In the genomic region with DNA sequence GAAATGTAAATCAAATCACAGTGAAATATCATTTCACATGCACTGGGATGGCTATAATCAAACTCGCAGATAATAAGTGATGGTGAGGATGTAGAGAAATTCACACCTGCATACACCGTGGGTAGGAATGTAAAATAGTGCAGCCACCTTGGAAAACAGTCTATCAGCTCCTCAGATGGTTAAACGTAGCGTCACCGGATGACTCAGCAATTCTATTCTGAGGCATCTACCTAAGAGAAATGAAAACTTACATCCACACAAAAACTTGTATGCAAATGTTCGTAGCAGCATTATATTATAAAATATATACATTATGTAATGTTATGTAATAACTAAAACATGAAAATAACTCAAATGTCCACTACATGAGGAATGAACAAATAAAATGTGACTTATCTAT, we compare ENCODE assay signal across 17 cellular contexts. TPM values are rescaled to one million over a fixed set of nuclear protein-coding genes. Genes with fewer than 3 reads are reported as not detected.
DNase-seq lines count a peak whose midpoint lies in the region; ATAC-seq and TF ChIP-seq lines count a peak whose summit lies in the region.
"Had no signal": no experiment of that assay in that cellular context is flagged by ENCODE, and none has a peak within 500 bp of the region (broad histone marks: within the 10 kb centered on the region; RNA-seq: fewer than 3 reads in every experiment).

No MANE protein-coding gene starts in this region.

- H3K36me3 ChIP-seq in gastrocnemius medialis (no peaks in the 10 kb centered on the region), left ventricle myocardium inferior (no peaks in the 10 kb centered on the region)
- H3K36me3 ChIP-seq: heart left ventricle had no signal

- TF ChIP-seq POLR2A in erythroblast (IDR thresholded peaks at IDR 0.05; ENCODE audit: low read length), result no peak
- TF ChIP-seq POLR2A in gastrocnemius medialis (IDR thresholded peaks at IDR 0.05), result no peak

- intact Hi-C loops in gastrocnemius medialis (cut with DNase I; ENCODE audit: low total_unique reads) (loop anchor here (5.0 kb wide), 1 partner anchor 41 kb away; the partner anchor contains the start of gene SH3PXD2A), left ventricle myocardium inferior (cut with micrococcal nuclease) (no loop called here)

- in situ Hi-C loops in gastrocnemius medialis (cut with MboI; ENCODE audit: low sequenced_read_pairs in 4 of 4), result no loop called here

- H3K27me3 ChIP-seq in gastrocnemius medialis (no peaks in the 10 kb centered on the region), left ventricle myocardium inferior (ENCODE audit: low read depth) (no peaks in the 10 kb centered on the region)
- H3K27me3 ChIP-seq: heart left ventricle had no signal

- H3K4me1 ChIP-seq in gastrocnemius medialis, result peaks cover 47 to 59% of the 10 kb centered on the region in 2 donors
- peaks cover 72% of the 10 kb centered on the region for H3K4me1 ChIP-seq in left ventricle myocardium inferior

- TF ChIP-seq CTCF in gastrocnemius medialis (IDR thresholded peaks at IDR 0.05 in 4 of 5, conservative IDR thresholded peaks at IDR 0.05 in 1 of 5) (no peak), left ventricle myocardium inferior (IDR thresholded peaks at IDR 0.05; ENCODE audit: borderline replicate concordance) (no peak)

- peak; percentile 54 for DNase-seq in DMS53 (lab: John Stamatoyannopoulos, UW)
- DNase-seq in DMS53 treated with DMSO at 0.1 percent for 48 hours (lab: John Stamatoyannopoulos, UW; ENCODE audit: unreplicated experiment), result no peak
- peak; percentile 59 for DNase-seq in OCI-M1 (lab: John Stamatoyannopoulos, UW)
- DNase-seq in erythroblast (lab: John Stamatoyannopoulos, UW), result peak; percentile 32 to 68
- DNase-seq in gastrocnemius medialis, result peak in 1 of 2 donors; percentile 39
- DNase-seq in HuH-7.5 (ENCODE audit: low spot score), result no peak
- no peak for DNase-seq in left ventricle myocardium inferior
- no peak for DNase-seq in stimulated activated CD4-positive, alpha-beta T cell treated with anti-CD3 and anti-CD28 coated beads, Interleukin-2, amount 100 ng/mL, for 48 hours
- DNase-seq: activated naive CD8-positive, alpha-beta T cell treated with anti-CD3 and anti-CD28 coated beads, Interleukin-2, amount 10 ng/mL, durations not matched to agents 7 days and 5 days; DND-41; heart left ventricle; Kasumi-1; kidney glomerular epithelial cell; NCI-H446; T-cell had no signal

- H3K4me3 ChIP-seq in gastrocnemius medialis, result no peak overlapping the region
- no peak overlapping the region for H3K4me3 ChIP-seq in left ventricle myocardium inferior
- H3K4me3 ChIP-seq: heart left ventricle had no signal

- no peak overlapping the region for H3K27ac ChIP-seq in gastrocnemius medialis
- no peak overlapping the region for H3K27ac ChIP-seq in left ventricle myocardium inferior (replicated peaks)
- H3K27ac ChIP-seq: 22Rv1, heart left ventricle, HL-60 had no signal

- ATAC-seq in gastrocnemius medialis, result peak; percentile 37 to 80
- ATAC-seq: heart left ventricle, T-cell had no signal

- H3K9me3 ChIP-seq in gastrocnemius medialis (no peaks in the 10 kb centered on the region), left ventricle myocardium inferior (replicated peaks) (no peaks in the 10 kb centered on the region)
- H3K9me3 ChIP-seq: heart left ventricle had no signal

RNA-seq across cellular contexts. Expression of gene SH3PXD2A, which starts 38.9 kb away (rescaled TPM):
- total RNA-seq in gastrocnemius medialis, result 10 to 100 TPM in 2 of 4 donors, 1 to 10 TPM in 2; 6.2 to 16.8 (median 11.4) TPM
- 34.4 TPM for total RNA-seq in left ventricle myocardium inferior

Comparison
In these comparisons a context has a peak if more than half of its experiments do, and no peak if none do; other contexts are left out.
1. DNase-seq: peak in DMS53 (single experiment), OCI-M1 (single experiment) and erythroblast (2 of 2); none in DMS53 treated with DMSO at 0.1 percent for 48 hours (single experiment), HuH-7.5 (single experiment), left ventricle myocardium inferior (single experiment) and stimulated activated CD4-positive, alpha-beta T cell treated with anti-CD3 and anti-CD28 coated beads, Interleukin-2, amount 100 ng/mL, for 48 hours (0 of 2).